ENCODE assay signal across 17 cellular contexts in the genomic region with DNA sequence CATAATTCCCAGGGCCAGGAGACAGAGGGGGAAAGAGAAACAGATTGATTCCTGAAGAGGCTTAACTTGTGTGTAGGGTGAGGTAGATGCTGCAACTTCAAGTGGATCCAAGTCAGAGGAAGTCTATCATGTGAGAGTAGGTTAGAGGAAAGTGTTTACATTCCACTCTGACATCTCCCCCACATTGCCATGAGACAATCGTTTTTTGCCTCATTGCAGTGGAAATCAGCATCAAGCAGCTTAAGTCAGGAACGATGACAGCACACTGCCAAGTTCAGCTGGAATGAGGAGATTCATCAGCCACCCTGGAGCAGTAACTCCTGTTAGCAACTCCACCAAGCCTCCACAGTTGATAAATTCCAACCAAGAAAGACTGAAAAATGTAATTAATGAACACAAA.
DNase-seq lines count a peak whose midpoint lies in the region; ATAC-seq and TF ChIP-seq lines count a peak whose summit lies in the region.
"Had no signal": no experiment of that assay in that cellular context is flagged by ENCODE, and none has a peak within 500 bp of the region (broad histone marks: within the 10 kb centered on the region; RNA-seq: fewer than 3 reads in every experiment).

No MANE protein-coding gene starts in this region.

- H3K9me3 Mint-ChIP-seq in natural killer cell treated with Interleukin-12 subunit alpha and Interleukin-12 subunit beta and Interleukin-15 and Interleukin-18, amount 100 ng/mL, for 72 hours = no peaks in the 10 kb centered on the region
- H3K9me3 Mint-ChIP-seq in activated CD4-positive, alpha-beta T cell treated with anti-CD3 and anti-CD28 coated beads, Interleukin-2, amount 10 ng/mL, durations not matched to agents 7 days and 5 days = no peaks in the 10 kb centered on the region

- intact Hi-C loops in ovary (cut with DNase I) = no loop called here

- POLR2A ChIA-PET in activated CD4-positive, alpha-beta T cell treated with anti-CD3 and anti-CD28 coated beads, Interleukin-2, amount 10 ng/mL, durations not matched to agents 7 days and 5 days (lab: Charles Lee) = no interaction called here

- no peak for ATAC-seq in HG03571 (IDR thresholded peaks at IDR 0.05; ENCODE audit: unreplicated experiment)
- no peak for ATAC-seq in natural killer cell treated with Interleukin-12 subunit alpha and Interleukin-12 subunit beta and Interleukin-15 and Interleukin-18, amount 100 ng/mL, for 72 hours

- H3K4me3 ChIP-seq in brain microvascular endothelial cell (ENCODE audit: low read depth, low read length) = no peak overlapping the region
- H3K4me3 ChIP-seq in ovary = no peak overlapping the region
- H3K4me3 ChIP-seq: breast epithelium, left ventricle myocardium inferior, SK-N-MC had no signal

- H3K9me3 ChIP-seq in ovary = no peaks in the 10 kb centered on the region
- H3K9me3 ChIP-seq: breast epithelium, left ventricle myocardium inferior had no signal

- H3K36me3 ChIP-seq in brain microvascular endothelial cell (replicated peaks) (no peaks in the 10 kb centered on the region), ovary (no peaks in the 10 kb centered on the region)
- H3K36me3 ChIP-seq: breast epithelium, left ventricle myocardium inferior had no signal

- TF ChIP-seq POLR2A in ovary (IDR thresholded peaks at IDR 0.05) = no peak

- no peak overlapping the region for H3K4me3 Mint-ChIP-seq in natural killer cell treated with Interleukin-12 subunit alpha and Interleukin-12 subunit beta and Interleukin-15 and Interleukin-18, amount 100 ng/mL, for 72 hours
- H3K4me3 Mint-ChIP-seq in activated CD4-positive, alpha-beta T cell treated with anti-CD3 and anti-CD28 coated beads, Interleukin-2, amount 10 ng/mL, durations not matched to agents 7 days and 5 days = no peak overlapping the region

- CTCF ChIA-PET in activated CD4-positive, alpha-beta T cell treated with anti-CD3 and anti-CD28 coated beads, Interleukin-2, amount 10 ng/mL, durations not matched to agents 7 days and 5 days (lab: Charles Lee) = interaction anchor here (1.0 kb wide), 1 partner anchor 9 kb away, joined by 5 read pairs; no protein-coding TSS in a partner anchor

- peaks cover 2% of the 10 kb centered on the region for H3K4me1 ChIP-seq in ovary (ENCODE audit: insufficient read depth)
- H3K4me1 ChIP-seq: breast epithelium, left ventricle myocardium inferior had no signal

- no peak overlapping the region for H3K27ac Mint-ChIP-seq in natural killer cell treated with Interleukin-12 subunit alpha and Interleukin-12 subunit beta and Interleukin-15 and Interleukin-18, amount 100 ng/mL, for 72 hours
- H3K27ac Mint-ChIP-seq in activated CD4-positive, alpha-beta T cell treated with anti-CD3 and anti-CD28 coated beads, Interleukin-2, amount 10 ng/mL, durations not matched to agents 7 days and 5 days = no peak overlapping the region

- in situ Hi-C loops in brain microvascular endothelial cell (cut with HindIII; ENCODE audit: low pct_ligation_motif_present, low sequenced_read_pairs) = no loop called here

- H3K27me3 Mint-ChIP-seq in natural killer cell treated with Interleukin-12 subunit alpha and Interleukin-12 subunit beta and Interleukin-15 and Interleukin-18, amount 100 ng/mL, for 72 hours = no peaks in the 10 kb centered on the region
- no peaks in the 10 kb centered on the region for H3K27me3 Mint-ChIP-seq in activated CD4-positive, alpha-beta T cell treated with anti-CD3 and anti-CD28 coated beads, Interleukin-2, amount 10 ng/mL, durations not matched to agents 7 days and 5 days

- WGBS in ovary, 3 donors = 5 to 13% (median 5%) methylated on average over 2 of the region's 2 CpGs

- peak; percentile 20 for DNase-seq in AG08396 (ENCODE audit: low spot score)
- peak; percentile 64 for DNase-seq in HT1080 (ENCODE audit: low read depth)
- peak; percentile 33 for DNase-seq in brain microvascular endothelial cell
- peak; percentile 49 for DNase-seq in iris pigment epithelial cell (ENCODE audit: low read depth)
- DNase-seq in natural killer cell treated with Interleukin-12 subunit alpha and Interleukin-12 subunit beta and Interleukin-15 and Interleukin-18, amount 100 ng/mL, for 72 hours (ENCODE audit: low spot score) = no peak
- no peak for DNase-seq in ovary
- no peak for DNase-seq in activated CD4-positive, alpha-beta T cell treated with anti-CD3 and anti-CD28 coated beads, Interleukin-2, amount 10 ng/mL, durations not matched to agents 7 days and 5 days
- DNase-seq: activated CD4-positive, alpha-beta T cell treated with anti-CD3 and anti-CD28 coated beads for 4 hours; left ventricle myocardium inferior; NCI-H1048; NCI-H2107; NCI-H82; stimulated activated CD4-positive, alpha-beta T cell treated with anti-CD3 and anti-CD28 coated beads, Interleukin-4, amount 100 ng/mL, for 1 hour had no signal

- no peaks in the 10 kb centered on the region for H3K36me3 Mint-ChIP-seq in natural killer cell treated with Interleukin-12 subunit alpha and Interleukin-12 subunit beta and Interleukin-15 and Interleukin-18, amount 100 ng/mL, for 72 hours
- no peaks in the 10 kb centered on the region for H3K36me3 Mint-ChIP-seq in activated CD4-positive, alpha-beta T cell treated with anti-CD3 and anti-CD28 coated beads, Interleukin-2, amount 10 ng/mL, durations not matched to agents 7 days and 5 days (ENCODE audit: low read depth)

- H3K27me3 ChIP-seq in brain microvascular endothelial cell (replicated peaks) (no peaks in the 10 kb centered on the region), ovary (no peaks in the 10 kb centered on the region)
- H3K27me3 ChIP-seq: breast epithelium had no signal

- no peak for TF ChIP-seq EP300 in ovary (IDR thresholded peaks at IDR 0.05)

- H3K4me1 Mint-ChIP-seq in natural killer cell treated with Interleukin-12 subunit alpha and Interleukin-12 subunit beta and Interleukin-15 and Interleukin-18, amount 100 ng/mL, for 72 hours (ENCODE audit: low read depth in 2 of 2) = no peaks in the 10 kb centered on the region
- no peaks in the 10 kb centered on the region for H3K4me1 Mint-ChIP-seq in activated CD4-positive, alpha-beta T cell treated with anti-CD3 and anti-CD28 coated beads, Interleukin-2, amount 10 ng/mL, durations not matched to agents 7 days and 5 days

- H3K27ac ChIP-seq in brain microvascular endothelial cell (no peak overlapping the region), ovary (no peak overlapping the region)
- H3K27ac ChIP-seq: breast epithelium, HL-60, left ventricle myocardium inferior, SK-N-MC had no signal

- TF ChIP-seq CTCF in brain microvascular endothelial cell (IDR thresholded peaks at IDR 0.05; ENCODE audit: low read depth, low read length, missing control alignments) (no peak), ovary (IDR thresholded peaks at IDR 0.05) (no peak)

Comparison
In these comparisons a context has a peak if more than half of its experiments do, and no peak if none do; other contexts are left out.
1. DNase-seq: peak in AG08396 (single experiment), HT1080 (single experiment), brain microvascular endothelial cell (single experiment) and iris pigment epithelial cell (single experiment); none in natural killer cell treated with Interleukin-12 subunit alpha and Interleukin-12 subunit beta and Interleukin-15 and Interleukin-18, amount 100 ng/mL, for 72 hours (single experiment), ovary (0 of 5) and activated CD4-positive, alpha-beta T cell treated with anti-CD3 and anti-CD28 coated beads, Interleukin-2, amount 10 ng/mL, durations not matched to agents 7 days and 5 days (single experiment).